Comparison of ENCODE assay signal across 1 cellular context in the genomic region with DNA sequence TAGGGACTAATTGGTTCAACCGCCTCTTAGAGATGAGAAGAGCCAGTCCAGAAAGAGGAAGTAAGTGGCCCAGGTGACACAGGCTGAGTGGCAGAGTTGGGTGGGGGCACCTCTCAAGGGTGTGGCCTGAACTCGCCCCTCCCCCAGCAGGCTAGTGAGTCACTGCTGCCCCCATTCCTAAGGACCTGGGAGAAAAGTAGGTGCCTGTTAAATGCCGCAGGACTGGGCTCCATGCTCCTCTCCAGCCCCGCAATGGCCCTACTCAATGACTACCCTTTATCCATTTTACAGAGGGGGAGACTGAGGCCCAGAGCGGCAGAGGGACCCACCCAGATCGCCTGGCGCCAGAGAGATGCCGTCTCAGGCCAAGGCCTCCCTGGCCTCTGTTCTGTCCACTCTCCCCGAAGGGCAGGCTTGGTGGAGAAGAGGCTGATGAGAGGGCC.
TF ChIP-seq lines count a peak whose summit lies in the region.

No MANE protein-coding gene starts in this region.

TF ChIP-seq in HepG2, 621 proteins besides CTCF, POLR2A, EP300 and RAD21:
- TF ChIP-seq, protein P1, sequence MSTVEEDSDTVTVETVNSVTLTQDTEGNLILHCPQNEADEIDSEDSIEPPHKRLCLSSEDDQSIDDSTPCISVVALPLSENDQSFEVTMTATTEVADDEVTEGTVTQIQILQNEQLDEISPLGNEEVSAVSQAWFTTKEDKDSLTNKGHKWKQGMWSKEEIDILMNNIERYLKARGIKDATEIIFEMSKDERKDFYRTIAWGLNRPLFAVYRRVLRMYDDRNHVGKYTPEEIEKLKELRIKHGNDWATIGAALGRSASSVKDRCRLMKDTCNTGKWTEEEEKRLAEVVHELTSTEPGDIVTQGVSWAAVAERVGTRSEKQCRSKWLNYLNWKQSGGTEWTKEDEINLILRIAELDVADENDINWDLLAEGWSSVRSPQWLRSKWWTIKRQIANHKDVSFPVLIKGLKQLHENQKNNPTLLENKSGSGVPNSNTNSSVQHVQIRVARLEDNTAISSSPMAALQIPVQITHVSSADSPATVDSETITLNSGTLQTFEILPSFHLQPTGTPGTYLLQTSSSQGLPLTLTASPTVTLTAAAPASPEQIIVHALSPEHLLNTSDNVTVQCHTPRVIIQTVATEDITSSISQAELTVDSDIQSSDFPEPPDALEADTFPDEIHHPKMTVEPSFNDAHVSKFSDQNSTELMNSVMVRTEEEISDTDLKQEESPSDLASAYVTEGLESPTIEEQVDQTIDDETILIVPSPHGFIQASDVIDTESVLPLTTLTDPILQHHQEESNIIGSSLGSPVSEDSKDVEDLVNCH (CRISPR knock-in tag; IDR thresholded peaks at IDR 0.05) = no peak
- TF ChIP-seq ZFP37 (CRISPR knock-in tag; IDR thresholded peaks at IDR 0.05; ENCODE audit: borderline replicate concordance) (no peak), ZNF629 (CRISPR knock-in tag; conservative IDR thresholded peaks at IDR 0.05) (peak; percentile 51), ZNF660 (CRISPR knock-in tag; IDR thresholded peaks at IDR 0.05; ENCODE audit: borderline replicate concordance, low read depth) (no peak), NCOR1 (IDR thresholded peaks at IDR 0.05; ENCODE audit: borderline replicate concordance, low read length) (no peak), MYC (CRISPR knock-in tag; IDR thresholded peaks at IDR 0.05; ENCODE audit: borderline replicate concordance) (0 out of 2 replicates have a peak, but pooled peaks have one; percentile 12), SOX6 (IDR thresholded peaks at IDR 0.05) (no peak), SOX6 (CRISPR knock-in tag; IDR thresholded peaks at IDR 0.05) (no peak), ESRRA (CRISPR knock-in tag; IDR thresholded peaks at IDR 0.05; ENCODE audit: low read depth) (no peak), PHF5A (CRISPR knock-in tag; IDR thresholded peaks at IDR 0.05; ENCODE audit: low read depth, unreplicated experiment) (no peak)
